In genomic region chr11:75341583-75341982, GRCh38 we compare ENCODE assay signal across 11 cellular contexts. TPM values are rescaled to one million over a fixed set of nuclear protein-coding genes. Genes with fewer than 3 reads are reported as not detected.
DNase-seq lines count a peak whose midpoint lies in the region; ATAC-seq and TF ChIP-seq lines count a peak whose summit lies in the region.
"Had no signal": no experiment of that assay in that cellular context is flagged by ENCODE, and none has a peak within 500 bp of the region (broad histone marks: within the 10 kb centered on the region; RNA-seq: fewer than 3 reads in every experiment).

No MANE protein-coding gene starts in this region.

- no peak for TF ChIP-seq EP300 in sigmoid colon (IDR thresholded peaks at IDR 0.05)

- peak overlapping the region; percentile 91 to 95 for H3K27ac Mint-ChIP-seq in T-cell
- H3K27ac Mint-ChIP-seq: activated B cell treated with CpG ODN at 0.5 μM for 24 hours had no signal

- CTCF ChIA-PET in T-cell (lab: Charles Lee) = no interaction called here

- H3K27me3 Mint-ChIP-seq in T-cell = no peaks in the 10 kb centered on the region
- H3K27me3 Mint-ChIP-seq: activated B cell treated with CpG ODN at 0.5 μM for 24 hours had no signal

- TF ChIP-seq CTCF in heart right ventricle (IDR thresholded peaks at IDR 0.05) (no peak), sigmoid colon (IDR thresholded peaks at IDR 0.05) (no peak)

- DNase-seq in DMS53 (lab: John Stamatoyannopoulos, UW) (peak; percentile 63), T-cell (no peak), heart right ventricle (no peak), sigmoid colon (peak; percentile 72), NCI-H146 (lab: John Stamatoyannopoulos, UW) (no peak), NCI-H2227 (lab: John Stamatoyannopoulos, UW; ENCODE audit: unreplicated experiment) (no peak), T-helper 9 cell (no peak), EL (no peak)
- DNase-seq: activated B cell treated with CpG ODN at 0.5 μM for 24 hours; central memory CD4-positive, alpha-beta T cell had no signal

- peaks cover 34 to 100% (median 90%) of the 10 kb centered on the region in 9 donors for H3K4me1 ChIP-seq in heart right ventricle
- peaks cover 3 to 100% (median 100%) of the 10 kb centered on the region in 4 donors for H3K4me1 ChIP-seq in sigmoid colon

- 64 to 85% methylated on average over 4 of the region's 4 CpGs for WGBS in heart right ventricle, 2 donors
- WGBS in sigmoid colon, 2 donors = 45 to 61% methylated on average over 4 of the region's 4 CpGs

- no peaks in the 10 kb centered on the region for H3K9me3 Mint-ChIP-seq in T-cell
- H3K9me3 Mint-ChIP-seq: activated B cell treated with CpG ODN at 0.5 μM for 24 hours had no signal

- H3K4me3 ChIP-seq in heart right ventricle (no peak overlapping the region), sigmoid colon (no peak overlapping the region)
- H3K4me3 ChIP-seq: tibial artery had no signal

- TF ChIP-seq POLR2A in sigmoid colon (IDR thresholded peaks at IDR 0.05) = no peak

- H3K36me3 ChIP-seq in heart right ventricle (no peaks in the 10 kb centered on the region), sigmoid colon (no peaks in the 10 kb centered on the region)
- H3K36me3 ChIP-seq: tibial artery had no signal

- intact Hi-C loops in heart right ventricle (cut with DNase I) = no loop called here
- intact Hi-C loops in sigmoid colon (cut with DNase I) = no loop called here

- no peaks in the 10 kb centered on the region for H3K9me3 ChIP-seq in heart right ventricle
- H3K9me3 ChIP-seq in sigmoid colon = no peaks in the 10 kb centered on the region
- H3K9me3 ChIP-seq: tibial artery had no signal

- no peaks in the 10 kb centered on the region for H3K36me3 Mint-ChIP-seq in T-cell

- H3K4me1 Mint-ChIP-seq in T-cell = peaks cover 97 to 100% (median 98%) of the 10 kb centered on the region in 3 donors

- peak overlapping the region in 2 of 3 donors; percentile 9 to 84 for H3K4me3 Mint-ChIP-seq in T-cell
- H3K4me3 Mint-ChIP-seq: activated B cell treated with CpG ODN at 0.5 μM for 24 hours had no signal

- H3K27ac ChIP-seq in heart right ventricle (peak overlapping the region in 9 of 10 donors; percentile 23 to 91 (median 76)), sigmoid colon (peak overlapping the region; percentile 97 to 98 (median 97))

- no peaks in the 10 kb centered on the region for H3K27me3 ChIP-seq in heart right ventricle
- no peaks in the 10 kb centered on the region for H3K27me3 ChIP-seq in sigmoid colon
- H3K27me3 ChIP-seq: tibial artery had no signal

- POLR2A ChIA-PET in T-cell (lab: Charles Lee) = no interaction called here

- ATAC-seq in T-cell (replicated peaks in 1 of 4) = no peak
- no peak for ATAC-seq in heart right ventricle

RNA-seq across cellular contexts. Expression of gene ARRB1, which starts 9.9 kb away (rescaled TPM):
- 10 to 100 TPM; 37.2 to 57.3 (median 47.3) TPM for total RNA-seq in T-cell
- total RNA-seq in heart right ventricle = 10 to 100 TPM; 14.4 to 33.9 (median 21.7) TPM
- 1 to 10 TPM; 8.1 to 8.9 TPM for polyA plus RNA-seq in heart right ventricle
- 10 to 100 TPM; 38.5 to 96.7 (median 55.2) TPM for total RNA-seq in sigmoid colon
- polyA plus RNA-seq in sigmoid colon = 10 to 100 TPM; 24.0 to 45.6 (median 32.4) TPM

RNA-seq across cellular contexts. Expression of gene RPS3, which starts 57.7 kb away (rescaled TPM):
- 1,000 to 10,000 TPM; 4,604 to 5,380 (median 4,830) TPM for total RNA-seq in T-cell
- 1,000 to 10,000 TPM in 2 of 10 donors, 100 to 1,000 TPM in 8; 803 to 1,301 (median 939) TPM for total RNA-seq in heart right ventricle
- polyA plus RNA-seq in heart right ventricle = 1,000 to 10,000 TPM in 1 of 2 donors, 100 to 1,000 TPM in 1; 698 to 1,945 TPM
- 1,000 to 10,000 TPM in 3 of 4 donors, 100 to 1,000 TPM in 1; 967 to 2,377 (median 1,713) TPM for total RNA-seq in sigmoid colon
- polyA plus RNA-seq in sigmoid colon = 1,000 to 10,000 TPM; 2,814 to 4,083 (median 3,267) TPM

Comparison
In these comparisons a context has a peak if more than half of its experiments do, and no peak if none do; other contexts are left out.
1. DNase-seq: peak in DMS53 (single experiment) and sigmoid colon (single experiment); none in T-cell (0 of 34), heart right ventricle (0 of 2), NCI-H146 (single experiment), NCI-H2227 (single experiment), T-helper 9 cell (single experiment) and EL (single experiment).